In genomic region chr1:66365628-66366027, GRCh38 we compare ENCODE assay signal across 19 cellular contexts.
DNase-seq lines count a peak whose midpoint lies in the region; ATAC-seq and TF ChIP-seq lines count a peak whose summit lies in the region.
"Had no signal": no experiment of that assay in that cellular context is flagged by ENCODE, and none has a peak within 500 bp of the region (broad histone marks: within the 10 kb centered on the region; RNA-seq: fewer than 3 reads in every experiment).

No MANE protein-coding gene starts in this region.

- CTCF ChIA-PET in CD8-positive, alpha-beta memory T cell (lab: Charles Lee), result interaction anchor here (1.0 to 1.3 kb wide), 3 partner anchors 15 to 83 kb away, joined by 3 to 4 read pairs (median 4); no protein-coding TSS in a partner anchor

- H3K9me3 Mint-ChIP-seq in CD8-positive, alpha-beta memory T cell, result no peaks in the 10 kb centered on the region
- H3K9me3 Mint-ChIP-seq in HFFc6 (no peaks in the 10 kb centered on the region), osteocyte (ENCODE audit: unreplicated experiment) (no peaks in the 10 kb centered on the region)
- no peaks in the 10 kb centered on the region for H3K9me3 Mint-ChIP-seq in effector memory CD8-positive, alpha-beta T cell
- H3K9me3 Mint-ChIP-seq: nephron had no signal

- peak overlapping the region in 1 of 7 donors; percentile 24 for H3K4me3 Mint-ChIP-seq in CD8-positive, alpha-beta memory T cell
- H3K4me3 Mint-ChIP-seq in HFFc6, result peak overlapping the region; percentile 71
- no peak overlapping the region for H3K4me3 Mint-ChIP-seq in effector memory CD8-positive, alpha-beta T cell
- no peak overlapping the region for H3K4me3 Mint-ChIP-seq in osteocyte (ENCODE audit: unreplicated experiment)
- H3K4me3 Mint-ChIP-seq: nephron had no signal

- no peaks in the 10 kb centered on the region for H3K9me3 ChIP-seq in CD8-positive, alpha-beta memory T cell (ENCODE audit: low read length)
- H3K9me3 ChIP-seq: esophagus squamous epithelium, Peyer's patch had no signal

- H3K27ac Mint-ChIP-seq in CD8-positive, alpha-beta memory T cell, result peak overlapping the region in 5 of 8 donors; percentile 17 to 86 (median 76)
- peak overlapping the region; percentile 86 for H3K27ac Mint-ChIP-seq in HFFc6
- peak overlapping the region; percentile 29 to 70 for H3K27ac Mint-ChIP-seq in effector memory CD8-positive, alpha-beta T cell
- H3K27ac Mint-ChIP-seq in osteocyte (ENCODE audit: unreplicated experiment), result peak overlapping the region; percentile 27
- H3K27ac Mint-ChIP-seq: nephron, progenitor cell of endocrine pancreas had no signal

- H3K4me3 ChIP-seq in CD8-positive, alpha-beta memory T cell (ENCODE audit: low read length), result no peak overlapping the region
- H3K4me3 ChIP-seq: BLaER1 treated with 17β-estradiol and CSF1 and Interleukin-3, amounts not matched to agents 10 nM and 100 nM; cardiac muscle cell; dorsolateral prefrontal cortex; esophagus squamous epithelium; Peyer's patch; SK-N-MC had no signal

- POLR2A ChIA-PET in CD8-positive, alpha-beta memory T cell (lab: Charles Lee), result interaction anchor here (0.9 kb wide), 1 partner anchor 15 kb away, joined by 3 read pairs; no protein-coding TSS in a partner anchor

- H3K4me1 Mint-ChIP-seq in CD8-positive, alpha-beta memory T cell, result peaks cover 45 to 85% (median 73%) of the 10 kb centered on the region in 3 donors
- peaks cover 94% of the 10 kb centered on the region for H3K4me1 Mint-ChIP-seq in HFFc6 (ENCODE audit: low read depth)
- H3K4me1 Mint-ChIP-seq in effector memory CD8-positive, alpha-beta T cell (ENCODE audit: low read depth in 2 of 2), result peaks cover 27 to 39% of the 10 kb centered on the region in 2 donors
- peaks cover 31% of the 10 kb centered on the region for H3K4me1 Mint-ChIP-seq in osteocyte (ENCODE audit: unreplicated experiment)
- H3K4me1 Mint-ChIP-seq: nephron had no signal

- peaks cover 80% of the 10 kb centered on the region for H3K36me3 ChIP-seq in CD8-positive, alpha-beta memory T cell (ENCODE audit: insufficient read depth, low read length)
- H3K36me3 ChIP-seq: cardiac muscle cell had no signal

- H3K4me1 ChIP-seq in CD8-positive, alpha-beta memory T cell (ENCODE audit: insufficient read depth, low read length), result peaks cover 35% of the 10 kb centered on the region
- H3K4me1 ChIP-seq: esophagus squamous epithelium, Peyer's patch had no signal

- TF ChIP-seq CTCF in HFFc6 (IDR thresholded peaks at IDR 0.05), result no peak
- no peak for TF ChIP-seq CTCF in osteocyte (IDR thresholded peaks at IDR 0.05)

- no peak for ATAC-seq in effector memory CD8-positive, alpha-beta T cell (replicated peaks)
- no peak for ATAC-seq in GM21423 (IDR thresholded peaks at IDR 0.05; ENCODE audit: unreplicated experiment)

- no peak for DNase-seq in CD8-positive, alpha-beta memory T cell
- DNase-seq in HFFc6 (no peak), osteocyte (ENCODE audit: extremely low spot score, unreplicated experiment) (no peak), COLO829 (ENCODE audit: low spot score) (no peak), NCI-H82 (lab: John Stamatoyannopoulos, UW) (no peak)
- DNase-seq in effector memory CD8-positive, alpha-beta T cell, result no peak
- DNase-seq: activated CD4-positive, CD25-positive, alpha-beta regulatory T cell treated with anti-CD3 and anti-CD28 coated beads, Interleukin-2, amount 50 U/mL, for 72 hours; dorsolateral prefrontal cortex; esophagus squamous epithelium; GF-D8; NCI-H1417 treated with DMSO at 0.1 percent for 48 hours; Peyer's patch; small intestine had no signal

- H3K27me3 ChIP-seq in CD8-positive, alpha-beta memory T cell (ENCODE audit: insufficient read depth, low read length, poor library complexity, severe bottlenecking), result no peaks in the 10 kb centered on the region
- H3K27me3 ChIP-seq: BLaER1 treated with 17β-estradiol and CSF1 and Interleukin-3, amounts not matched to agents 10 nM and 100 nM; cardiac muscle cell; dorsolateral prefrontal cortex; esophagus squamous epithelium; Peyer's patch had no signal

- H3K27me3 Mint-ChIP-seq in CD8-positive, alpha-beta memory T cell, result no peaks in the 10 kb centered on the region
- H3K27me3 Mint-ChIP-seq in HFFc6 (ENCODE audit: insufficient read depth) (peaks cover 12% of the 10 kb centered on the region), osteocyte (ENCODE audit: unreplicated experiment) (no peaks in the 10 kb centered on the region)
- H3K27me3 Mint-ChIP-seq in effector memory CD8-positive, alpha-beta T cell, result no peaks in the 10 kb centered on the region
- H3K27me3 Mint-ChIP-seq: progenitor cell of endocrine pancreas had no signal

- peaks cover 47 to 93% (median 52%) of the 10 kb centered on the region in 3 donors for H3K36me3 Mint-ChIP-seq in CD8-positive, alpha-beta memory T cell
- H3K36me3 Mint-ChIP-seq in HFFc6 (ENCODE audit: low read depth), result peaks cover 92% of the 10 kb centered on the region
- peaks cover 97% of the 10 kb centered on the region for H3K36me3 Mint-ChIP-seq in effector memory CD8-positive, alpha-beta T cell (ENCODE audit: insufficient read depth)
- peaks cover 84% of the 10 kb centered on the region for H3K36me3 Mint-ChIP-seq in osteocyte (ENCODE audit: unreplicated experiment)

- no peak overlapping the region for H3K27ac ChIP-seq in CD8-positive, alpha-beta memory T cell (ENCODE audit: low read depth, low read length)
- H3K27ac ChIP-seq: BLaER1 treated with 17β-estradiol and CSF1 and Interleukin-3, amounts not matched to agents 10 nM and 100 nM; cardiac muscle cell; Peyer's patch; SK-N-MC had no signal

Comparison
In these comparisons a context has a peak if more than half of its experiments do, and no peak if none do; other contexts are left out.
1. H3K27ac Mint-ChIP-seq: peak in every context shown above with its lines; median percentile 86 in HFFc6; 76 in CD8-positive, alpha-beta memory T cell; 50 in effector memory CD8-positive, alpha-beta T cell; 27 in osteocyte.